In genomic region chr3:16885948-16886683, GRCh38 we compare ENCODE assay signal across 8 cellular contexts. TPM values are rescaled to one million over a fixed set of nuclear protein-coding genes. Genes with fewer than 3 reads are reported as not detected.
DNase-seq lines count a peak whose midpoint lies in the region; ATAC-seq, FAIRE-seq and TF ChIP-seq lines count a peak whose summit lies in the region.

No MANE protein-coding gene starts in this region.

- TSS peak; percentile 43 for BruUV-seq in PC-9 (replicated peaks; lab: Mats Ljungman, UMichigan)

- H3K4me2 ChIP-seq in PC-9, result peak overlapping the region; percentile 92

- POLR2A ChIA-PET in PC-9 (lab: Charles Lee; ENCODE audit: unreplicated experiment), result interaction anchor here (0.7 kb wide), 1 partner anchor 226 kb away, joined by 7 read pairs; no protein-coding TSS in a partner anchor

- no peaks in the 10 kb centered on the region for H3K9me3 Mint-ChIP-seq in endodermal cell

- intact Hi-C loops in PC-9 (cut with micrococcal nuclease; ENCODE audit: unreplicated experiment), result loop anchor here (2.0 kb wide), 2 partner anchors 153 to 279 kb away; no protein-coding TSS in a partner anchor
- intact Hi-C loops in pancreas (cut with DNase I), result loop anchor here in 1 of 3 donors (10.0 kb wide), 1 partner anchor 149 kb away; no protein-coding TSS in a partner anchor

- H3K4me1 ChIP-seq in PC-9 (replicated peaks; ENCODE audit: insufficient read depth), result peaks cover 27% of the 10 kb centered on the region
- H3K4me1 ChIP-seq in endodermal cell (ENCODE audit: control insufficient read depth, insufficient read depth, low read length), result peaks cover 12% of the 10 kb centered on the region
- H3K4me1 ChIP-seq in pancreas, result peaks cover 16 to 38% (median 25%) of the 10 kb centered on the region in 3 donors

- H3F3A ChIP-seq in PC-9 (ENCODE audit: insufficient read depth, low read depth), result peaks cover 5% of the 10 kb centered on the region; the same call in 1 of the 2 replicates

- WGBS in endodermal cell (ENCODE audit: insufficient coverage in 1 of 2, insufficient read length in 1 of 2), 2 experiments, result 77 to 79% methylated on average over 11 of the region's 11 CpGs
- 4 to 5% methylated on average over 11 of the region's 11 CpGs for WGBS in pancreas, 2 donors

- peaks cover 51% of the 10 kb centered on the region for H3K79me2 ChIP-seq in PC-9 (ENCODE audit: low read depth)

- FAIRE-seq in pancreas (lab: Jason Lieb, UNC), result no peak

- peaks cover 28% of the 10 kb centered on the region for H3K4me1 Mint-ChIP-seq in endodermal cell

- H3K27ac Mint-ChIP-seq in endodermal cell, result no peak overlapping the region

- H3K9me2 ChIP-seq in PC-9 (ENCODE audit: insufficient read depth), result no peaks in the 10 kb centered on the region; the same call in 1 of the 2 replicates

- H3K27ac ChIP-seq in PC-9, result peak overlapping the region; percentile 30
- no peak overlapping the region for H3K27ac ChIP-seq in endodermal cell (ENCODE audit: low read depth, low read length)
- peak overlapping the region; percentile 1 to 91 (median 82) for H3K27ac ChIP-seq in pancreas

- no peak overlapping the region for H3K9ac ChIP-seq in endodermal cell (ENCODE audit: extremely low read depth, low read length, poor library complexity, severe bottlenecking)

- H3K27me3 Mint-ChIP-seq in endodermal cell (ENCODE audit: insufficient read depth), result peaks cover 53% of the 10 kb centered on the region

- peak overlapping the region; percentile 100 for H2AFZ ChIP-seq in PC-9

- H3K9me3 ChIP-seq in PC-9 (ENCODE audit: insufficient read depth, low read depth), result no peaks in the 10 kb centered on the region
- H3K9me3 ChIP-seq in endodermal cell (ENCODE audit: control insufficient read depth, low read length), result no peaks in the 10 kb centered on the region
- H3K9me3 ChIP-seq in pancreas, result no peaks in the 10 kb centered on the region

- TF ChIP-seq CTCF in GM12875 (IDR thresholded peaks at IDR 0.05; ENCODE audit: borderline replicate concordance, insufficient read depth, low read depth, low read length) (no peak), PC-9 (conservative IDR thresholded peaks at IDR 0.05) (no peak), endodermal cell (conservative IDR thresholded peaks at IDR 0.05) (no peak), pancreas (IDR thresholded peaks at IDR 0.05) (no peak), omental fat pad (IDR thresholded peaks at IDR 0.05) (no peak)

- CTCF ChIA-PET in PC-9 (lab: Charles Lee), result no interaction called here

- ATAC-seq in pancreas (peak in 3 of 4 donors; percentile 17 to 39 (median 26)), HG03432 (IDR thresholded peaks at IDR 0.05; ENCODE audit: unreplicated experiment) (no peak), omental fat pad (ENCODE audit: low FRiP score) (no peak)

- no peaks in the 10 kb centered on the region for H3K27me3 ChIP-seq in PC-9 (ENCODE audit: insufficient read depth, low read depth)
- peaks cover 30% of the 10 kb centered on the region for H3K27me3 ChIP-seq in endodermal cell (ENCODE audit: control insufficient read depth, insufficient read depth, low read length, poor library complexity, severe bottlenecking)
- H3K27me3 ChIP-seq in pancreas, result no peaks in the 10 kb centered on the region

- H3K36me3 ChIP-seq in PC-9 (ENCODE audit: low read depth), result no peaks in the 10 kb centered on the region
- no peaks in the 10 kb centered on the region for H3K36me3 ChIP-seq in endodermal cell (ENCODE audit: control insufficient read depth, insufficient read depth, low read length)
- no peaks in the 10 kb centered on the region for H3K36me3 ChIP-seq in pancreas

- H3K4me3 Mint-ChIP-seq in endodermal cell, result peak overlapping the region; percentile 72

- H4K20me1 ChIP-seq in PC-9 (ENCODE audit: insufficient read depth), result no peaks in the 10 kb centered on the region

- no peaks in the 10 kb centered on the region for H3K36me3 Mint-ChIP-seq in endodermal cell (ENCODE audit: low read depth)

- peak overlapping the region; percentile 79 for H3K4me3 ChIP-seq in GM12875 (ENCODE audit: low read depth, low read length)
- H3K4me3 ChIP-seq in PC-9, result peak overlapping the region; percentile 98
- H3K4me3 ChIP-seq in endodermal cell (ENCODE audit: low read length), result peak overlapping the region; percentile 82
- peak overlapping the region; percentile 90 to 94 (median 92) for H3K4me3 ChIP-seq in pancreas

- DNase-seq in PC-9, result no peak
- no peak for DNase-seq in endodermal cell
- no peak for DNase-seq in pancreas
- DNase-seq in ecto neural progenitor cell (ENCODE audit: low spot score), result no peak
- no peak for DNase-seq in NCI-H748 treated with DMSO at 0.1 percent for 48 hours (lab: John Stamatoyannopoulos, UW)
- DNase-seq in omental fat pad (ENCODE audit: low spot score), result no peak

RNA-seq across cellular contexts. Expression of gene PLCL2, which starts 1.4 kb away (rescaled TPM):
- 4.4 and 4.6 TPM in 2 replicates for total RNA-seq in PC-9 (2021)
- total RNA-seq in endodermal cell, result 1 to 10 TPM; 4.2 to 6.9 TPM
- polyA plus RNA-seq in endodermal cell (2013, experiment 1 of 2), result 8.0 TPM
- polyA plus RNA-seq in endodermal cell (2013, experiment 2 of 2), result 6.3 TPM
- 10 to 100 TPM in 1 of 6 donors, 1 to 10 TPM in 5; 6.3 to 12.1 (median 8.1) TPM for total RNA-seq in pancreas
- polyA plus RNA-seq in pancreas, result 1 to 10 TPM; 1.8 to 6.7 TPM
- total RNA-seq in omental fat pad, result 10 to 100 TPM; 10.8 to 28.5 (median 16.3) TPM

Comparison
In these comparisons a context has a peak if more than half of its experiments do, and no peak if none do; other contexts are left out.
1. ATAC-seq: peak in pancreas (3 of 4); none in HG03432 (single experiment) and omental fat pad (single experiment).
2. Peak in every context shown above with its lines, with median percentiles within 50 percentile points of each other: H3K4me3 ChIP-seq.